ENCODE assay signal across 8 cellular contexts in the genomic region with DNA sequence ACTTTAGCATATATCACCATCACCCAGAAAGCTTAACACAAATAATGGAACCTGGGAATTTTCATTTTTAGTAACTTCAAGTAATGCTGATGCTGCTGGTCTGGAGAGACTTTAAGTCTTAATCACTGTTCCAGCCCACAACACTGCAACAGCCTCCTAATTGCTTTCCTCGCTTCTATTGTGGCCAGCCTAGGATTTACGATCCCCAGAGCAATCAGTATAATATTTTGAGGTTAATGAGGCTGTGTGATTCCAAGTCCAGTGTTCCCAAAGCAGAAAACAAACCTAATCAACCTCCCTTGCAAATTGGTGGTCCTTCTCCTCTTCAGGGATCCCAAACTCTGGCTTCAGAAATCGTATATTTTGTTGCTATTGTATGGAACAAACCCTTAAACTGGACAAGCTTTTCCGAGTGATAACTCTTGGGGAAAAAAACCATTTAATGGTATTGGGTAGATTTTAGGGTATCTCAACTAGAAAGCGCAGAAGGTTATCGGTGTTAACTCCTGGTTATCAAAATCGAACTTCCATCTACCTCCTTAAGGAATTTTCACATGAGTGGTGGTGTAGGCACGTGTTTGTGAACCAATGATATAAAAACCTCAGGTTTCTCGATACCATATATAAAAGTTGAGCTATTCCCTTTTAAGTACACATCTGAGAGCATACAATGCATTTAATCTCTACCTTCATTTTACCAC. TPM values are rescaled to one million over a fixed set of nuclear protein-coding genes. Genes with fewer than 3 reads are reported as not detected.
A peak's percentile ranks its signal among the peaks of the same experiment; 100 is the strongest.
DNase-seq lines count a peak whose midpoint lies in the region; ATAC-seq and TF ChIP-seq lines count a peak whose summit lies in the region.

No MANE protein-coding gene starts in this region.

- peaks cover 51% of the 10 kb centered on the region for H3K4me1 Mint-ChIP-seq in activated CD8-positive, alpha-beta memory T cell treated with anti-CD3 and anti-CD28 coated beads, Interleukin-2, amount 10 ng/mL, durations not matched to agents 7 days and 5 days
- peaks cover 45% of the 10 kb centered on the region for H3K4me1 Mint-ChIP-seq in activated T-helper 17 cell treated with anti-CD3 and anti-CD28 coated beads, Interleukin-2, amount 50 U/mL, for 72 hours

- peak overlapping the region; percentile 92 for H3K4me3 Mint-ChIP-seq in activated CD8-positive, alpha-beta memory T cell treated with anti-CD3 and anti-CD28 coated beads, Interleukin-2, amount 10 ng/mL, durations not matched to agents 7 days and 5 days
- peak overlapping the region; percentile 88 for H3K4me3 Mint-ChIP-seq in activated T-helper 17 cell treated with anti-CD3 and anti-CD28 coated beads, Interleukin-2, amount 50 U/mL, for 72 hours

- no peaks in the 10 kb centered on the region for H3K27me3 Mint-ChIP-seq in activated CD8-positive, alpha-beta memory T cell treated with anti-CD3 and anti-CD28 coated beads, Interleukin-2, amount 10 ng/mL, durations not matched to agents 7 days and 5 days
- no peaks in the 10 kb centered on the region for H3K27me3 Mint-ChIP-seq in activated T-helper 17 cell treated with anti-CD3 and anti-CD28 coated beads, Interleukin-2, amount 50 U/mL, for 72 hours

- TF ChIP-seq CTCF in kidney epithelial cell (IDR thresholded peaks at IDR 0.05; ENCODE audit: insufficient read depth, low read length, poor library complexity, severe bottlenecking) (no peak), thoracic aorta (IDR thresholded peaks at IDR 0.05) (no peak)

- H3K36me3 ChIP-seq in kidney epithelial cell (ENCODE audit: control insufficient read depth, insufficient read depth, low read length) = no peaks in the 10 kb centered on the region
- H3K36me3 ChIP-seq in thoracic aorta = no peaks in the 10 kb centered on the region

- ATAC-seq in activated CD8-positive, alpha-beta memory T cell treated with anti-CD3 and anti-CD28 coated beads, Interleukin-2, amount 10 ng/mL, durations not matched to agents 7 days and 5 days = no peak
- no peak for ATAC-seq in activated T-helper 17 cell treated with anti-CD3 and anti-CD28 coated beads, Interleukin-2, amount 50 U/mL, for 72 hours (replicated peaks)
- ATAC-seq in thoracic aorta (ENCODE audit: insufficient number of reproducible peaks, low FRiP score, low read depth) (no peak), HG02884 (IDR thresholded peaks at IDR 0.05; ENCODE audit: unreplicated experiment) (no peak)

- H3K27ac Mint-ChIP-seq in activated CD8-positive, alpha-beta memory T cell treated with anti-CD3 and anti-CD28 coated beads, Interleukin-2, amount 10 ng/mL, durations not matched to agents 7 days and 5 days = peak overlapping the region; percentile 95
- peak overlapping the region; percentile 78 for H3K27ac Mint-ChIP-seq in activated T-helper 17 cell treated with anti-CD3 and anti-CD28 coated beads, Interleukin-2, amount 50 U/mL, for 72 hours

- H3K36me3 Mint-ChIP-seq in activated CD8-positive, alpha-beta memory T cell treated with anti-CD3 and anti-CD28 coated beads, Interleukin-2, amount 10 ng/mL, durations not matched to agents 7 days and 5 days = peaks cover 39% of the 10 kb centered on the region
- peaks cover 42% of the 10 kb centered on the region for H3K36me3 Mint-ChIP-seq in activated T-helper 17 cell treated with anti-CD3 and anti-CD28 coated beads, Interleukin-2, amount 50 U/mL, for 72 hours (ENCODE audit: low read depth)

- H3K4me3 ChIP-seq in kidney epithelial cell (ENCODE audit: low read depth, low read length) (peak overlapping the region; percentile 53), thoracic aorta (peak overlapping the region; percentile 71)

- no peaks in the 10 kb centered on the region for H3K9me3 ChIP-seq in thoracic aorta

- peak; percentile 34 for DNase-seq in activated CD8-positive, alpha-beta memory T cell treated with anti-CD3 and anti-CD28 coated beads, Interleukin-2, amount 10 ng/mL, durations not matched to agents 7 days and 5 days
- DNase-seq in activated CD8-positive, alpha-beta memory T cell treated with anti-CD3 and anti-CD28 coated beads for 24 hours = no peak
- DNase-seq in kidney epithelial cell (ENCODE audit: low read depth) (no peak), thoracic aorta (ENCODE audit: low spot score) (no peak), NOMO-1 treated with DMSO at 0.1 percent for 48 hours (lab: John Stamatoyannopoulos, UW; ENCODE audit: unreplicated experiment) (no peak), KG1 (lab: John Stamatoyannopoulos, UW) (no peak)

- CTCF ChIA-PET in activated CD8-positive, alpha-beta memory T cell treated with anti-CD3 and anti-CD28 coated beads, Interleukin-2, amount 10 ng/mL, durations not matched to agents 7 days and 5 days (lab: Charles Lee) = no interaction called here

- H3K27ac ChIP-seq in thoracic aorta = peak overlapping the region in 1 of 2 donors; percentile 80

- peaks cover 24 to 44% of the 10 kb centered on the region in 2 donors for H3K4me1 ChIP-seq in thoracic aorta (ENCODE audit: control insufficient read depth in 1 of 2, low read depth in 2 of 2)

- H3K9me3 Mint-ChIP-seq in activated CD8-positive, alpha-beta memory T cell treated with anti-CD3 and anti-CD28 coated beads, Interleukin-2, amount 10 ng/mL, durations not matched to agents 7 days and 5 days (ENCODE audit: low read depth) = no peaks in the 10 kb centered on the region
- H3K9me3 Mint-ChIP-seq in activated T-helper 17 cell treated with anti-CD3 and anti-CD28 coated beads, Interleukin-2, amount 50 U/mL, for 72 hours = no peaks in the 10 kb centered on the region

- H3K27me3 ChIP-seq in kidney epithelial cell (ENCODE audit: control insufficient read depth, insufficient read depth, low read length) = no peaks in the 10 kb centered on the region
- H3K27me3 ChIP-seq in thoracic aorta (replicated peaks; ENCODE audit: insufficient read depth) = no peaks in the 10 kb centered on the region

RNA-seq across cellular contexts. Expression of a gene that starts 50.0 kb away (rescaled TPM):
- 10 to 100 TPM; 24.4 to 28.6 TPM for total RNA-seq in activated CD8-positive, alpha-beta memory T cell treated with anti-CD3 and anti-CD28 coated beads, Interleukin-2, amount 10 ng/mL, durations not matched to agents 7 days and 5 days
- 10 to 100 TPM; 23.1 to 26.7 TPM for total RNA-seq in activated T-helper 17 cell treated with anti-CD3 and anti-CD28 coated beads, Interleukin-2, amount 50 U/mL, for 72 hours
- total RNA-seq in kidney epithelial cell (17.7 and 27.9 TPM in 2 replicates), thoracic aorta (10 to 100 TPM; 25.7 to 46.0 TPM)
